In genomic region chr4:113945906-113946305, GRCh38 we compare ENCODE assay signal across 16 cellular contexts. TPM values are rescaled to one million over a fixed set of nuclear protein-coding genes. Genes with fewer than 3 reads are reported as not detected.
DNase-seq lines count a peak whose midpoint lies in the region; TF ChIP-seq lines count a peak whose summit lies in the region.
"Had no signal": no experiment of that assay in that cellular context is flagged by ENCODE, and none has a peak within 500 bp of the region (broad histone marks: within the 10 kb centered on the region; RNA-seq: fewer than 3 reads in every experiment).

No MANE protein-coding gene starts in this region.

- H3K18ac ChIP-seq in H9 (ENCODE audit: insufficient read length, low read depth, low read length), result no peak overlapping the region

- no peak overlapping the region for H3K4ac ChIP-seq in H9 (ENCODE audit: low read depth, low read length)

- no peak overlapping the region for H4K5ac ChIP-seq in H9 (ENCODE audit: insufficient read length, low read depth, low read length)

- no peak overlapping the region for H2AFZ ChIP-seq in ACC112 (ENCODE audit: low read length, unreplicated experiment)
- H2AFZ ChIP-seq in H9 (ENCODE audit: low read length), result no peak overlapping the region
- no peak overlapping the region for H2AFZ ChIP-seq in OCI-LY7 (ENCODE audit: low read length)

- H3K79me2 ChIP-seq in ACC112 (ENCODE audit: control insufficient read depth, insufficient read depth, low read length, unreplicated experiment) (peaks cover 74% of the 10 kb centered on the region), H9 (ENCODE audit: insufficient read depth, low read length) (no peaks in the 10 kb centered on the region), OCI-LY7 (ENCODE audit: insufficient read depth, low read depth, low read length) (no peaks in the 10 kb centered on the region)

- TF ChIP-seq CTCF in H9 (conservative IDR thresholded peaks at IDR 0.05) (no peak), OCI-LY7 (conservative IDR thresholded peaks at IDR 0.05; ENCODE audit: low read length) (no peak)

- H3K27me3 Mint-ChIP-seq in H9 (ENCODE audit: low read depth), result no peaks in the 10 kb centered on the region
- H3K27me3 Mint-ChIP-seq: activated T-helper 17 cell treated with anti-CD3 and anti-CD28 coated beads, Interleukin-2, amount 50 U/mL, for 72 hours; stimulated activated naive CD8-positive, alpha-beta T cell treated with anti-CD3 and anti-CD28 coated beads, Interleukin-15, Interleukin-2, amounts not matched to agents 100 ng/mL and 50 ng/mL, for 24 hours had no signal

- H2BK20ac ChIP-seq in H9 (ENCODE audit: low read depth, low read length, poor library complexity, severe bottlenecking), result no peak overlapping the region

- no peaks in the 10 kb centered on the region for H3K23me2 ChIP-seq in H9 (ENCODE audit: insufficient read length, low read depth, low read length, poor library complexity, severe bottlenecking)

- intact Hi-C loops in OCI-LY7 (cut with micrococcal nuclease; ENCODE audit: unreplicated experiment), result no loop called here

- no peak overlapping the region for H2BK12ac ChIP-seq in H9 (ENCODE audit: insufficient read length, low read depth, low read length)

- H4K8ac ChIP-seq in H9 (replicated peaks; ENCODE audit: insufficient read length, low read depth, low read length), result no peak overlapping the region

- H3T11ph ChIP-seq in H9 (ENCODE audit: low read length), result no peak overlapping the region

- POLR2A ChIA-PET in OCI-LY7 (lab: Charles Lee), result no interaction called here

- H3K4me3 Mint-ChIP-seq in H9, result no peak overlapping the region
- H3K4me3 Mint-ChIP-seq: activated T-helper 17 cell treated with anti-CD3 and anti-CD28 coated beads, Interleukin-2, amount 50 U/mL, for 72 hours; stimulated activated naive CD8-positive, alpha-beta T cell treated with anti-CD3 and anti-CD28 coated beads, Interleukin-15, Interleukin-2, amounts not matched to agents 100 ng/mL and 50 ng/mL, for 24 hours had no signal

- peak overlapping the region; percentile 52 to 87 (median 86); a peak in 5 of 7 replicates for H3K27ac Mint-ChIP-seq in H9
- H3K27ac Mint-ChIP-seq: activated T-helper 17 cell treated with anti-CD3 and anti-CD28 coated beads, Interleukin-2, amount 50 U/mL, for 72 hours; stimulated activated naive CD8-positive, alpha-beta T cell treated with anti-CD3 and anti-CD28 coated beads, Interleukin-15, Interleukin-2, amounts not matched to agents 100 ng/mL and 50 ng/mL, for 24 hours had no signal

- DNase-seq in H9 (no peak), adipocyte (ENCODE audit: low read depth) (peak; percentile 66), glomerular visceral epithelial cell (ENCODE audit: extremely low spot score) (peak; percentile 20), KG1 (lab: John Stamatoyannopoulos, UW) (no peak), OCI-LY7 (ENCODE audit: low spot score) (no peak), NCI-H82 treated with DMSO at 0.1 percent for 48 hours (lab: John Stamatoyannopoulos, UW; ENCODE audit: unreplicated experiment) (no peak)
- no peak for DNase-seq in stimulated activated CD4-positive, alpha-beta T cell treated with anti-CD3 and anti-CD28 coated beads, Interleukin-15, amount 100 ng/mL, for 24 hours
- DNase-seq: dermis blood vessel endothelial cell, GDM1, left ventricle myocardium superior, NCI-H345, uterus had no signal

- CTCF ChIA-PET in OCI-LY7 (lab: Charles Lee; ENCODE audit: unreplicated experiment), result no interaction called here

- H3K9me2 ChIP-seq in OCI-LY7 (ENCODE audit: insufficient read depth, low read length), result no peaks in the 10 kb centered on the region

- H3K4me3 ChIP-seq in ACC112 (ENCODE audit: low read depth, low read length) (peak overlapping the region; percentile 50; the same call in 1 of the 2 replicates), adipocyte (ENCODE audit: low read length) (no peak overlapping the region), OCI-LY7 (ENCODE audit: low read depth, low read length, poor library complexity, severe bottlenecking) (no peak overlapping the region)
- H3K4me3 ChIP-seq: uterus had no signal

- H4K91ac ChIP-seq in H9 (ENCODE audit: insufficient read length, low read depth, low read length), result no peak overlapping the region

- H3K4me1 ChIP-seq in ACC112 (ENCODE audit: control insufficient read depth, insufficient read depth, low read length, unreplicated experiment) (peaks cover 51% of the 10 kb centered on the region), H9 (ENCODE audit: insufficient read depth, low read length) (peaks cover 2% of the 10 kb centered on the region), adipocyte (ENCODE audit: control insufficient read depth, insufficient read depth, low read length) (peaks cover 21% of the 10 kb centered on the region), OCI-LY7 (ENCODE audit: insufficient read depth, low read length, poor library complexity, severe bottlenecking) (no peaks in the 10 kb centered on the region)
- H3K4me1 ChIP-seq: uterus had no signal

- H3K27ac ChIP-seq in ACC112 (ENCODE audit: low read depth, low read length) (peak overlapping the region; percentile 66), H9 (ENCODE audit: insufficient read length, low read depth, low read length) (no peak overlapping the region), OCI-LY7 (ENCODE audit: low read depth, low read length, poor library complexity, severe bottlenecking) (no peak overlapping the region)
- H3K27ac ChIP-seq: KMS-11, uterus had no signal

- H3K27me3 ChIP-seq in ACC112 (ENCODE audit: insufficient read depth, low read length) (no peaks in the 10 kb centered on the region), H9 (ENCODE audit: insufficient read depth, low read length) (no peaks in the 10 kb centered on the region), adipocyte (replicated peaks; ENCODE audit: control insufficient read depth, insufficient read depth, low read length) (no peaks in the 10 kb centered on the region)
- H3K27me3 ChIP-seq: uterus had no signal

- H3K14ac ChIP-seq in H9 (ENCODE audit: insufficient read depth, low read length), result no peak overlapping the region

- H3K4me2 ChIP-seq in H9 (ENCODE audit: insufficient read depth, insufficient read length, low read length) (no peak overlapping the region), OCI-LY7 (ENCODE audit: low read length) (no peak overlapping the region)
- H3K4me2 ChIP-seq: KMS-11 had no signal

- no CpG with 5 or more reads among the region's 1 CpG for WGBS in H9 (ENCODE audit: extremely low coverage, insufficient read length, low lambda C conversion rate)

- H3K9me3 Mint-ChIP-seq in H9, result no peaks in the 10 kb centered on the region
- H3K9me3 Mint-ChIP-seq: activated T-helper 17 cell treated with anti-CD3 and anti-CD28 coated beads, Interleukin-2, amount 50 U/mL, for 72 hours; stimulated activated naive CD8-positive, alpha-beta T cell treated with anti-CD3 and anti-CD28 coated beads, Interleukin-15, Interleukin-2, amounts not matched to agents 100 ng/mL and 50 ng/mL, for 24 hours had no signal

- H3K79me1 ChIP-seq in H9 (ENCODE audit: insufficient read depth, low read depth, low read length, poor library complexity, severe bottlenecking), result no peaks in the 10 kb centered on the region

- no peak overlapping the region for H2AK5ac ChIP-seq in H9 (ENCODE audit: insufficient read length, low read length)

- no peak overlapping the region for H2BK15ac ChIP-seq in H9 (ENCODE audit: low read depth, low read length)

- no peak overlapping the region for H3K23ac ChIP-seq in H9 (ENCODE audit: insufficient read length, low read depth, low read length)

- H4K20me1 ChIP-seq in H9 (ENCODE audit: control insufficient read depth, insufficient read depth, insufficient read length) (no peaks in the 10 kb centered on the region), OCI-LY7 (ENCODE audit: insufficient read depth, low read length) (no peaks in the 10 kb centered on the region)

- no peak overlapping the region for H3K56ac ChIP-seq in H9 (ENCODE audit: insufficient read length, low read depth, low read length)

- H3K4me1 Mint-ChIP-seq in H9, result peaks cover 11 to 12% of the 10 kb centered on the region in 2 experiments

- no TSS peak for BruUV-seq in OCI-LY7 (replicated peaks; lab: Mats Ljungman, UMichigan)

- no peak overlapping the region for H3K9ac ChIP-seq in H9 (ENCODE audit: extremely low read depth, insufficient read length, low read length)
- H3K9ac ChIP-seq in adipocyte (ENCODE audit: low read length), result peak overlapping the region; percentile 38
- H3K9ac ChIP-seq: KMS-11 had no signal

- no peak overlapping the region for H2BK5ac ChIP-seq in H9 (ENCODE audit: insufficient read length, low read length)

- no peaks in the 10 kb centered on the region for H3K9me3 ChIP-seq in H9 (ENCODE audit: control insufficient read depth, low read depth, low read length)
- no peaks in the 10 kb centered on the region for H3K9me3 ChIP-seq in adipocyte (ENCODE audit: control insufficient read depth, low read length)
- H3K9me3 ChIP-seq in OCI-LY7 (ENCODE audit: low read length), result no peaks in the 10 kb centered on the region
- H3K9me3 ChIP-seq: uterus had no signal

- no peaks in the 10 kb centered on the region for H3K36me3 Mint-ChIP-seq in H9 (ENCODE audit: insufficient read depth in 1 of 3, low read depth in 3 of 3)

- no peak overlapping the region for H2BK120ac ChIP-seq in H9 (ENCODE audit: low read depth, low read length, poor library complexity, severe bottlenecking)

- peaks cover 4% of the 10 kb centered on the region; the same call in 1 of the 2 replicates for H3K36me3 ChIP-seq in ACC112 (ENCODE audit: insufficient read depth, low read length)
- H3K36me3 ChIP-seq in adipocyte (ENCODE audit: control insufficient read depth, insufficient read depth, low read length, severe bottlenecking), result no peaks in the 10 kb centered on the region
- H3K36me3 ChIP-seq in OCI-LY7 (ENCODE audit: insufficient read depth, low read length), result no peaks in the 10 kb centered on the region
- H3K36me3 ChIP-seq: uterus had no signal

RNA-seq across cellular contexts. Expression of gene ARSJ, which starts 33.5 kb away (rescaled TPM):
- total RNA-seq in H9 (2021), result 0.57 and 1.1 TPM in 2 replicates
- total RNA-seq in OCI-LY7 (2014; rRNA removed; shearing (Covaris generic)), result not detected in 2 replicates
- total RNA-seq in OCI-LY7 (2022), result not detected in 2 replicates

Comparison
In these comparisons a context has a peak if more than half of its experiments do, and no peak if none do; other contexts are left out.
1. DNase-seq: peak in adipocyte (single experiment) and glomerular visceral epithelial cell (single experiment); none in H9 (single experiment), KG1 (single experiment), OCI-LY7 (single experiment), stimulated activated CD4-positive, alpha-beta T cell treated with anti-CD3 and anti-CD28 coated beads, Interleukin-15, amount 100 ng/mL, for 24 hours (single experiment) and NCI-H82 treated with DMSO at 0.1 percent for 48 hours (single experiment).